In the genomic region with DNA sequence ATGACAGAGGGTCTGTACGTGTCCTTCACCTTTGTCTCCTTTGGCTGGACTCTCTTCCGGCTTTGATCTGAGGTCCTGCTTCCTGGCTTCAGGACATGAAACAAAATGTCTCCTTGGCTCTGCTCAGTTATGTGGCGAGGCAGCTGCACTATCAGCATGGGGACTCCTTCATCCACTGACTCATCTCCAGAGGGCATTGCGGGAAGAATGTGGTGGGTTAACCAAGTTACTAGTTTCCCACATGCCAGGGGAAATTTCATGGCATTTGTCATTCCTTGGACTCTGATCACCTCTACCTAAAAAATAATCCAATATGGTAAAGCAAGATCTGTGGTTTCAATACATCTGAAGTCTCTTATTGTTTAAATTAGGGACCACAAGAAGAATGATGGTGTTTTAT, we compare ENCODE assay signal across 25 cellular contexts.
"Had no signal": no experiment of that assay in that cellular context is flagged by ENCODE, and none has a peak within 500 bp of the region (broad histone marks: within the 10 kb centered on the region; RNA-seq: fewer than 3 reads in every experiment).

No MANE protein-coding gene starts in this region.

- H3K4me1 ChIP-seq: ascending aorta, breast epithelium, colonic mucosa had no signal

- H3K27ac ChIP-seq: ascending aorta, breast epithelium, cardiac muscle cell, colonic mucosa had no signal

- DNase-seq: activated CD4-positive, alpha-beta memory T cell treated with anti-CD3 and anti-CD28 coated beads for 36 hours; activated CD4-positive, alpha-beta T cell treated with anti-CD3 and anti-CD28 coated beads for 1 hour; activated CD4-positive, alpha-beta T cell treated with anti-CD3 and anti-CD28 coated beads for 4 hours; activated CD4-positive, alpha-beta T cell treated with anti-CD3 and anti-CD28 coated beads, Interleukin-2, amount 10 ng/mL, durations not matched to agents 7 days and 5 days; activated CD8-positive, alpha-beta memory T cell treated with anti-CD3 and anti-CD28 coated beads, Interleukin-2, amount 10 ng/mL, durations not matched to agents 7 days and 5 days; activated CD8-positive, alpha-beta memory T cell treated with anti-CD3 and anti-CD28 coated beads, Interleukin-2, amount 50 U/mL, for 4 hours; activated CD8-positive, alpha-beta T cell treated with anti-CD3 and anti-CD28 coated beads, Interleukin-2, amount 10 ng/mL, durations not matched to agents 7 days and 5 days; activated gamma-delta T cell; activated naive CD4-positive, alpha-beta T cell; activated naive CD4-positive, alpha-beta T cell treated with anti-CD3 and anti-CD28 coated beads, Interleukin-2, amount 10 ng/mL, durations not matched to agents 7 days and 5 days; activated naive CD8-positive, alpha-beta T cell treated with anti-CD3 and anti-CD28 coated beads, Interleukin-2, amount 10 ng/mL, durations not matched to agents 7 days and 5 days; activated T-cell treated with anti-CD3 and anti-CD28 coated beads, Interleukin-2, amount 50 U/mL, for 1 hour; activated T-cell treated with anti-CD3 and anti-CD28 coated beads, Interleukin-2, amount 50 U/mL, for 48 hours; central memory CD4-positive, alpha-beta T cell; cerebellar nuclear complex; colonic mucosa; effector memory CD4-positive, alpha-beta T cell; endodermal cell; foreskin fibroblast; head of caudate nucleus; T-helper 2 cell had no signal

- FAIRE-seq: frontal cortex had no signal

- H3K27me3 ChIP-seq: ascending aorta, breast epithelium, cardiac muscle cell, colonic mucosa had no signal

- H3K9me3 ChIP-seq: ascending aorta, colonic mucosa had no signal

- H3K4me3 ChIP-seq: ascending aorta, breast epithelium, cardiac muscle cell, colonic mucosa had no signal

- H3K36me3 ChIP-seq: ascending aorta, breast epithelium, cardiac muscle cell, colonic mucosa had no signal
